ENCODE assay signal across 1 cellular context in the genomic region with DNA sequence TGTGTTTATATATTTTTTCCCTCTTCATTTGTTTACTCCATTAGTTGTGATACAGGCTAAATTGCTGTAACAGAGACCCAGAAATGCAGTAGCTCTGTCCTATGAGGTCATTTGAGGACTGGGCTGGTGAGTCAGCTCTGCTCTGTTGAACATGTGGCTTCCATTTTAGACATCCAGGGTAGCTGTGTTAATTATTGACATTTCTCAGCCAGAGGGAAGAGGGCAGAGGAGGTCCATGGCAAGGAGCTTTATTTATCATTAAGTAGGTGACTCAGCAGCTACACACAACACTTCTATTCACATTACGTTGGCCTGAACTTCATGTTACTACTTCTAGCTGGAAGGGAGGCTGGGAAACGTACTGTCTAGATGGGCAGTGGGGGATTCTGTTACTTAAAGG.
A peak's percentile ranks its signal among the peaks of the same experiment; 100 is the strongest.
TF ChIP-seq lines count a peak whose summit lies in the region.

No MANE protein-coding gene starts in this region.

TF ChIP-seq in HEK293, 187 proteins besides CTCF, POLR2A, EP300 and RAD21 (continued from another document and continues in another):
- TF ChIP-seq, protein P1, sequence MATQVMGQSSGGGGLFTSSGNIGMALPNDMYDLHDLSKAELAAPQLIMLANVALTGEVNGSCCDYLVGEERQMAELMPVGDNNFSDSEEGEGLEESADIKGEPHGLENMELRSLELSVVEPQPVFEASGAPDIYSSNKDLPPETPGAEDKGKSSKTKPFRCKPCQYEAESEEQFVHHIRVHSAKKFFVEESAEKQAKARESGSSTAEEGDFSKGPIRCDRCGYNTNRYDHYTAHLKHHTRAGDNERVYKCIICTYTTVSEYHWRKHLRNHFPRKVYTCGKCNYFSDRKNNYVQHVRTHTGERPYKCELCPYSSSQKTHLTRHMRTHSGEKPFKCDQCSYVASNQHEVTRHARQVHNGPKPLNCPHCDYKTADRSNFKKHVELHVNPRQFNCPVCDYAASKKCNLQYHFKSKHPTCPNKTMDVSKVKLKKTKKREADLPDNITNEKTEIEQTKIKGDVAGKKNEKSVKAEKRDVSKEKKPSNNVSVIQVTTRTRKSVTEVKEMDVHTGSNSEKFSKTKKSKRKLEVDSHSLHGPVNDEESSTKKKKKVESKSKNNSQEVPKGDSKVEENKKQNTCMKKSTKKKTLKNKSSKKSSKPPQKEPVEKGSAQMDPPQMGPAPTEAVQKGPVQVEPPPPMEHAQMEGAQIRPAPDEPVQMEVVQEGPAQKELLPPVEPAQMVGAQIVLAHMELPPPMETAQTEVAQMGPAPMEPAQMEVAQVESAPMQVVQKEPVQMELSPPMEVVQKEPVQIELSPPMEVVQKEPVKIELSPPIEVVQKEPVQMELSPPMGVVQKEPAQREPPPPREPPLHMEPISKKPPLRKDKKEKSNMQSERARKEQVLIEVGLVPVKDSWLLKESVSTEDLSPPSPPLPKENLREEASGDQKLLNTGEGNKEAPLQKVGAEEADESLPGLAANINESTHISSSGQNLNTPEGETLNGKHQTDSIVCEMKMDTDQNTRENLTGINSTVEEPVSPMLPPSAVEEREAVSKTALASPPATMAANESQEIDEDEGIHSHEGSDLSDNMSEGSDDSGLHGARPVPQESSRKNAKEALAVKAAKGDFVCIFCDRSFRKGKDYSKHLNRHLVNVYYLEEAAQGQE (tag by site-specific recombination; IDR thresholded peaks at IDR 0.05), result no peak
- TF ChIP-seq ZBTB8A (tag by site-specific recombination; IDR thresholded peaks at IDR 0.05), result no peak
- no peak for TF ChIP-seq ZFP37 (tag by site-specific recombination; IDR thresholded peaks at IDR 0.05)
- TF ChIP-seq ZFP3 (tag by site-specific recombination; IDR thresholded peaks at IDR 0.05; ENCODE audit: low read depth), result no peak
- peak; percentile 51 for TF ChIP-seq ZNF660 (tag by site-specific recombination; IDR thresholded peaks at IDR 0.05)
- TF ChIP-seq GLI2 (tag by site-specific recombination; IDR thresholded peaks at IDR 0.05; ENCODE audit: borderline replicate concordance, low read depth), result no peak
- no peak for TF ChIP-seq HOXA7 (CRISPR knock-in tag; IDR thresholded peaks at IDR 0.05; ENCODE audit: borderline replicate concordance)
- TF ChIP-seq, protein P2, sequence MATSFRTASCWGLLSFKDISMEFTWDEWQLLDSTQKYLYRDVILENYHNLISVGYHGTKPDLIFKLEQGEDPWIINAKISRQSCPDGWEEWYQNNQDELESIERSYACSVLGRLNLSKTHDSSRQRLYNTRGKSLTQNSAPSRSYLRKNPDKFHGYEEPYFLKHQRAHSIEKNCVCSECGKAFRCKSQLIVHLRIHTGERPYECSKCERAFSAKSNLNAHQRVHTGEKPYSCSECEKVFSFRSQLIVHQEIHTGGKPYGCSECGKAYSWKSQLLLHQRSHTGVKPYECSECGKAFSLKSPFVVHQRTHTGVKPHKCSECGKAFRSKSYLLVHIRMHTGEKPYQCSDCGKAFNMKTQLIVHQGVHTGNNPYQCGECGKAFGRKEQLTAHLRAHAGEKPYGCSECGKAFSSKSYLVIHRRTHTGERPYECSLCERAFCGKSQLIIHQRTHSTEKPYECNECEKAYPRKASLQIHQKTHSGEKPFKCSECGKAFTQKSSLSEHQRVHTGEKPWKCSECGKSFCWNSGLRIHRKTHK (tag by site-specific recombination; IDR thresholded peaks at IDR 0.05), result no peak
- TF ChIP-seq, protein P3, sequence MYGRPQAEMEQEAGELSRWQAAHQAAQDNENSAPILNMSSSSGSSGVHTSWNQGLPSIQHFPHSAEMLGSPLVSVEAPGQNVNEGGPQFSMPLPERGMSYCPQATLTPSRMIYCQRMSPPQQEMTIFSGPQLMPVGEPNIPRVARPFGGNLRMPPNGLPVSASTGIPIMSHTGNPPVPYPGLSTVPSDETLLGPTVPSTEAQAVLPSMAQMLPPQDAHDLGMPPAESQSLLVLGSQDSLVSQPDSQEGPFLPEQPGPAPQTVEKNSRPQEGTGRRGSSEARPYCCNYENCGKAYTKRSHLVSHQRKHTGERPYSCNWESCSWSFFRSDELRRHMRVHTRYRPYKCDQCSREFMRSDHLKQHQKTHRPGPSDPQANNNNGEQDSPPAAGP (tag by site-specific recombination; IDR thresholded peaks at IDR 0.05), result no peak
- TF ChIP-seq, protein P4, sequence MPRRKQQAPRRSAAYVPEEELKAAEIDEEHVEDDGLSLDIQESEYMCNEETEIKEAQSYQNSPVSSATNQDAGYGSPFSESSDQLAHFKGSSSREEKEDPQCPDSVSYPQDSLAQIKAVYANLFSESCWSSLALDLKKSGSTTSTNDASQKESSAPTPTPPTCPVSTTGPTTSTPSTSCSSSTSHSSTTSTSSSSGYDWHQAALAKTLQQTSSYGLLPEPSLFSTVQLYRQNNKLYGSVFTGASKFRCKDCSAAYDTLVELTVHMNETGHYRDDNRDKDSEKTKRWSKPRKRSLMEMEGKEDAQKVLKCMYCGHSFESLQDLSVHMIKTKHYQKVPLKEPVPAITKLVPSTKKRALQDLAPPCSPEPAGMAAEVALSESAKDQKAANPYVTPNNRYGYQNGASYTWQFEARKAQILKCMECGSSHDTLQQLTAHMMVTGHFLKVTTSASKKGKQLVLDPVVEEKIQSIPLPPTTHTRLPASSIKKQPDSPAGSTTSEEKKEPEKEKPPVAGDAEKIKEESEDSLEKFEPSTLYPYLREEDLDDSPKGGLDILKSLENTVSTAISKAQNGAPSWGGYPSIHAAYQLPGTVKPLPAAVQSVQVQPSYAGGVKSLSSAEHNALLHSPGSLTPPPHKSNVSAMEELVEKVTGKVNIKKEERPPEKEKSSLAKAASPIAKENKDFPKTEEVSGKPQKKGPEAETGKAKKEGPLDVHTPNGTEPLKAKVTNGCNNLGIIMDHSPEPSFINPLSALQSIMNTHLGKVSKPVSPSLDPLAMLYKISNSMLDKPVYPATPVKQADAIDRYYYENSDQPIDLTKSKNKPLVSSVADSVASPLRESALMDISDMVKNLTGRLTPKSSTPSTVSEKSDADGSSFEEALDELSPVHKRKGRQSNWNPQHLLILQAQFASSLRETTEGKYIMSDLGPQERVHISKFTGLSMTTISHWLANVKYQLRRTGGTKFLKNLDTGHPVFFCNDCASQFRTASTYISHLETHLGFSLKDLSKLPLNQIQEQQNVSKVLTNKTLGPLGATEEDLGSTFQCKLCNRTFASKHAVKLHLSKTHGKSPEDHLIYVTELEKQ (tag by site-specific recombination; IDR thresholded peaks at IDR 0.05; ENCODE audit: borderline replicate concordance), result no peak
- no peak for TF ChIP-seq ZNF112 (tag by site-specific recombination; IDR thresholded peaks at IDR 0.05)
- TF ChIP-seq WT1 (tag by site-specific recombination; IDR thresholded peaks at IDR 0.05), result no peak
- no peak for TF ChIP-seq ZNF223 (tag by site-specific recombination; IDR thresholded peaks at IDR 0.05)
- TF ChIP-seq ZNF174 (tag by site-specific recombination; IDR thresholded peaks at IDR 0.05), result no peak
- peak; percentile 88 for TF ChIP-seq ZNF629 (tag by site-specific recombination; IDR thresholded peaks at IDR 0.05)
- no peak for TF ChIP-seq ZNF501 (tag by site-specific recombination; IDR thresholded peaks at IDR 0.05)
- TF ChIP-seq ZNF555 (tag by site-specific recombination; conservative IDR thresholded peaks at IDR 0.05), result no peak
- TF ChIP-seq BCL11B (tag by site-specific recombination; IDR thresholded peaks at IDR 0.05; ENCODE audit: low read depth), result no peak
- no peak for TF ChIP-seq ZBTB1 (tag by site-specific recombination; IDR thresholded peaks at IDR 0.05)
- TF ChIP-seq ZNF701 (tag by site-specific recombination; IDR thresholded peaks at IDR 0.05), result no peak
- TF ChIP-seq, protein P5, sequence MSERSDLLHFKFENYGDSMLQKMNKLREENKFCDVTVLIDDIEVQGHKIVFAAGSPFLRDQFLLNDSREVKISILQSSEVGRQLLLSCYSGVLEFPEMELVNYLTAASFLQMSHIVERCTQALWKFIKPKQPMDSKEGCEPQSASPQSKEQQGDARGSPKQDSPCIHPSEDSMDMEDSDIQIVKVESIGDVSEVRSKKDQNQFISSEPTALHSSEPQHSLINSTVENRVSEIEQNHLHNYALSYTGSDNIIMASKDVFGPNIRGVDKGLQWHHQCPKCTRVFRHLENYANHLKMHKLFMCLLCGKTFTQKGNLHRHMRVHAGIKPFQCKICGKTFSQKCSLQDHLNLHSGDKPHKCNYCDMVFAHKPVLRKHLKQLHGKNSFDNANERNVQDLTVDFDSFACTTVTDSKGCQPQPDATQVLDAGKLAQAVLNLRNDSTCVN (tag by site-specific recombination; optimal IDR thresholded peaks at IDR 0.05), result no peak
- no peak for TF ChIP-seq ZNF426 (tag by site-specific recombination; IDR thresholded peaks at IDR 0.05)
- TF ChIP-seq, protein P6, sequence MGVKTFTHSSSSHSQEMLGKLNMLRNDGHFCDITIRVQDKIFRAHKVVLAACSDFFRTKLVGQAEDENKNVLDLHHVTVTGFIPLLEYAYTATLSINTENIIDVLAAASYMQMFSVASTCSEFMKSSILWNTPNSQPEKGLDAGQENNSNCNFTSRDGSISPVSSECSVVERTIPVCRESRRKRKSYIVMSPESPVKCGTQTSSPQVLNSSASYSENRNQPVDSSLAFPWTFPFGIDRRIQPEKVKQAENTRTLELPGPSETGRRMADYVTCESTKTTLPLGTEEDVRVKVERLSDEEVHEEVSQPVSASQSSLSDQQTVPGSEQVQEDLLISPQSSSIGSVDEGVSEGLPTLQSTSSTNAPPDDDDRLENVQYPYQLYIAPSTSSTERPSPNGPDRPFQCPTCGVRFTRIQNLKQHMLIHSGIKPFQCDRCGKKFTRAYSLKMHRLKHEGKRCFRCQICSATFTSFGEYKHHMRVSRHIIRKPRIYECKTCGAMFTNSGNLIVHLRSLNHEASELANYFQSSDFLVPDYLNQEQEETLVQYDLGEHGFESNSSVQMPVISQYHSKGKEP (tag by site-specific recombination; IDR thresholded peaks at IDR 0.05), result no peak
- TF ChIP-seq ZNF76 (tag by site-specific recombination; IDR thresholded peaks at IDR 0.05; ENCODE audit: borderline replicate concordance, low read depth), result no peak
- TF ChIP-seq ZBTB7A (tag by site-specific recombination; IDR thresholded peaks at IDR 0.05; ENCODE audit: low read depth), result no peak
- no peak for TF ChIP-seq FEZF1 (tag by site-specific recombination; IDR thresholded peaks at IDR 0.05)
- TF ChIP-seq ZNF24 (tag by site-specific recombination; IDR thresholded peaks at IDR 0.05), result peak; percentile 47; the same call in 1 of the 2 replicates
- TF ChIP-seq ZNF155 (tag by site-specific recombination; IDR thresholded peaks at IDR 0.05), result no peak
- TF ChIP-seq HOXC10 (CRISPR knock-in tag; IDR thresholded peaks at IDR 0.05), result no peak
- TF ChIP-seq ZNF585B (tag by site-specific recombination; IDR thresholded peaks at IDR 0.05), result no peak
- TF ChIP-seq, protein P7, sequence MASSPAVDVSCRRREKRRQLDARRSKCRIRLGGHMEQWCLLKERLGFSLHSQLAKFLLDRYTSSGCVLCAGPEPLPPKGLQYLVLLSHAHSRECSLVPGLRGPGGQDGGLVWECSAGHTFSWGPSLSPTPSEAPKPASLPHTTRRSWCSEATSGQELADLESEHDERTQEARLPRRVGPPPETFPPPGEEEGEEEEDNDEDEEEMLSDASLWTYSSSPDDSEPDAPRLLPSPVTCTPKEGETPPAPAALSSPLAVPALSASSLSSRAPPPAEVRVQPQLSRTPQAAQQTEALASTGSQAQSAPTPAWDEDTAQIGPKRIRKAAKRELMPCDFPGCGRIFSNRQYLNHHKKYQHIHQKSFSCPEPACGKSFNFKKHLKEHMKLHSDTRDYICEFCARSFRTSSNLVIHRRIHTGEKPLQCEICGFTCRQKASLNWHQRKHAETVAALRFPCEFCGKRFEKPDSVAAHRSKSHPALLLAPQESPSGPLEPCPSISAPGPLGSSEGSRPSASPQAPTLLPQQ (tag by site-specific recombination; IDR thresholded peaks at IDR 0.05), result no peak
- no peak for TF ChIP-seq ZXDB (tag by site-specific recombination; IDR thresholded peaks at IDR 0.05)
- TF ChIP-seq, protein P8, sequence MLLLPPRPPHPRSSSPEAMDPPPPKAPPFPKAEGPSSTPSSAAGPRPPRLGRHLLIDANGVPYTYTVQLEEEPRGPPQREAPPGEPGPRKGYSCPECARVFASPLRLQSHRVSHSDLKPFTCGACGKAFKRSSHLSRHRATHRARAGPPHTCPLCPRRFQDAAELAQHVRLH (tag by site-specific recombination; IDR thresholded peaks at IDR 0.05), result no peak
- TF ChIP-seq ZNF221 (tag by site-specific recombination; IDR thresholded peaks at IDR 0.05; ENCODE audit: borderline replicate concordance), result no peak
- no peak for TF ChIP-seq ZNF132 (tag by site-specific recombination; IDR thresholded peaks at IDR 0.05; ENCODE audit: borderline replicate concordance)
- TF ChIP-seq, protein P9, sequence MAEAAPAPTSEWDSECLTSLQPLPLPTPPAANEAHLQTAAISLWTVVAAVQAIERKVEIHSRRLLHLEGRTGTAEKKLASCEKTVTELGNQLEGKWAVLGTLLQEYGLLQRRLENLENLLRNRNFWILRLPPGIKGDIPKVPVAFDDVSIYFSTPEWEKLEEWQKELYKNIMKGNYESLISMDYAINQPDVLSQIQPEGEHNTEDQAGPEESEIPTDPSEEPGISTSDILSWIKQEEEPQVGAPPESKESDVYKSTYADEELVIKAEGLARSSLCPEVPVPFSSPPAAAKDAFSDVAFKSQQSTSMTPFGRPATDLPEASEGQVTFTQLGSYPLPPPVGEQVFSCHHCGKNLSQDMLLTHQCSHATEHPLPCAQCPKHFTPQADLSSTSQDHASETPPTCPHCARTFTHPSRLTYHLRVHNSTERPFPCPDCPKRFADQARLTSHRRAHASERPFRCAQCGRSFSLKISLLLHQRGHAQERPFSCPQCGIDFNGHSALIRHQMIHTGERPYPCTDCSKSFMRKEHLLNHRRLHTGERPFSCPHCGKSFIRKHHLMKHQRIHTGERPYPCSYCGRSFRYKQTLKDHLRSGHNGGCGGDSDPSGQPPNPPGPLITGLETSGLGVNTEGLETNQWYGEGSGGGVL (tag by site-specific recombination; IDR thresholded peaks at IDR 0.05), result no peak
- TF ChIP-seq, protein P10, sequence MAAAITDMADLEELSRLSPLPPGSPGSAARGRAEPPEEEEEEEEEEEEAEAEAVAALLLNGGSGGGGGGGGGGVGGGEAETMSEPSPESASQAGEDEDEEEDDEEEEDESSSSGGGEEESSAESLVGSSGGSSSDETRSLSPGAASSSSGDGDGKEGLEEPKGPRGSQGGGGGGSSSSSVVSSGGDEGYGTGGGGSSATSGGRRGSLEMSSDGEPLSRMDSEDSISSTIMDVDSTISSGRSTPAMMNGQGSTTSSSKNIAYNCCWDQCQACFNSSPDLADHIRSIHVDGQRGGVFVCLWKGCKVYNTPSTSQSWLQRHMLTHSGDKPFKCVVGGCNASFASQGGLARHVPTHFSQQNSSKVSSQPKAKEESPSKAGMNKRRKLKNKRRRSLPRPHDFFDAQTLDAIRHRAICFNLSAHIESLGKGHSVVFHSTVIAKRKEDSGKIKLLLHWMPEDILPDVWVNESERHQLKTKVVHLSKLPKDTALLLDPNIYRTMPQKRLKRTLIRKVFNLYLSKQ (tag by site-specific recombination; IDR thresholded peaks at IDR 0.05; ENCODE audit: borderline replicate concordance), result no peak
- TF ChIP-seq ZNF549 (tag by site-specific recombination; IDR thresholded peaks at IDR 0.05), result no peak
- TF ChIP-seq, protein P11, sequence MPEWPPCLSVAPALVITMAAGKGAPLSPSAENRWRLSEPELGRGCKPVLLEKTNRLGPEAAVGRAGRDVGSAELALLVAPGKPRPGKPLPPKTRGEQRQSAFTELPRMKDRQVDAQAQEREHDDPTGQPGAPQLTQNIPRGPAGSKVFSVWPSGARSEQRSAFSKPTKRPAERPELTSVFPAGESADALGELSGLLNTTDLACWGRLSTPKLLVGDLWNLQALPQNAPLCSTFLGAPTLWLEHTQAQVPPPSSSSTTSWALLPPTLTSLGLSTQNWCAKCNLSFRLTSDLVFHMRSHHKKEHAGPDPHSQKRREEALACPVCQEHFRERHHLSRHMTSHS (tag by site-specific recombination; IDR thresholded peaks at IDR 0.05), result no peak
- TF ChIP-seq SP7 (tag by site-specific recombination; IDR thresholded peaks at IDR 0.05), result peak; percentile 76
- no peak for TF ChIP-seq ZNF792 (tag by site-specific recombination; IDR thresholded peaks at IDR 0.05)
- peak; percentile 70 for TF ChIP-seq ZNF2 (tag by site-specific recombination; IDR thresholded peaks at IDR 0.05)
- no peak for TF ChIP-seq ZNF214 (tag by site-specific recombination; IDR thresholded peaks at IDR 0.05; ENCODE audit: borderline replicate concordance)
- TF ChIP-seq ZNF776 (tag by site-specific recombination; IDR thresholded peaks at IDR 0.05; ENCODE audit: borderline replicate concordance), result no peak
